In the genomic region with DNA sequence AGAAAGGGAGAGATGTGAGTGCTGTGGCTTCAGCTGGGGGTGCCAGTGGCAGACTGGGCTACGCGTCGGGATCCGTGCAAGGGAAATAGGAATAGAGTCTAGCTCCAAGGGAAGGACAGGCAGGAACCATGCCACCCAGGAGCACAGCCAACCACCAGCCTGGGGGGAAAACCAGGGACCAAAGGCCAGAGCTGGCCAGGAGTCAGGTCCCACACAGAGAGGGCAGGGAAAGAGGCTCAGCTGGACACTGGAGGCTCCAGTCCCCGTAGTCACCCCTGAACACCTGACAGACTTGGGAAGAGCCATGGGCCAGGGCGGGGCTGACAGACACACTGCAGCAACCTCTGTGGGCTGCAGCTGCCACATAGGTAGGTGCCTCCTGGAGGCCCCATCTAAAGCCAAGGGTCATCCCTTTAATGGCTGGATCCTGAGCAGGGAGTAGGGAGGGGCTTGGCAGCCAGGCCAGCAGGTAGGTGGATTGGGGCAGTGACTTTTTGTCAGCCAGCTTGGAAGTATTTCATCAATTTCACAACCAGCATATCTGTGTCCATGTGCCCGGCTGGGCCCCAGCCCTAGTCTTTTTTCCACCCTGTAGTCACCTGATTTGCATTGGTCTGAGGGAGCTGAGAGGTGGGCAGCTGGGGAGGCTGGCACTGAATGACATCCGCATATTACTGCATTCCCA, we compare ENCODE assay signal across 16 cellular contexts.
DNase-seq lines count a peak whose midpoint lies in the region; ATAC-seq, FAIRE-seq and TF ChIP-seq lines count a peak whose summit lies in the region.
"Had no signal": no experiment of that assay in that cellular context is flagged by ENCODE, and none has a peak within 500 bp of the region (broad histone marks: within the 10 kb centered on the region; RNA-seq: fewer than 3 reads in every experiment).

No MANE protein-coding gene starts in this region.

- BruUV-seq in K562 (replicated peaks; lab: Mats Ljungman, UMichigan): no TSS peak

- in situ Hi-C loops in K562 (cut with MboI): loop anchor here (5.0 kb wide), 1 partner anchor 161 kb away; no protein-coding TSS in a partner anchor

- no peaks in the 10 kb centered on the region for H3K36me3 Mint-ChIP-seq in stimulated activated memory B cell treated with anti-CD40 and anti-IgM and Interleukin-4, amounts not matched to agents 10 μg/mL and 1 μg/mL and 100 μg/mL, for 72 hours
- H3K36me3 Mint-ChIP-seq: CD14-positive monocyte; CD8-positive, alpha-beta T cell had no signal

- H3K4me1 ChIP-seq in K562 (replicated peaks in 1 of 2; ENCODE audit: control insufficient read depth in 2 of 2, insufficient read depth in 2 of 2, low read length in 2 of 2) (peaks cover 3 to 4% of the 10 kb centered on the region in 2 experiments; a peak in 3 of 5 replicates), mucosa of descending colon (ENCODE audit: low read depth) (peaks cover 7% of the 10 kb centered on the region)

- H3K9ac ChIP-seq in K562 (ENCODE audit: insufficient read depth in 1 of 2, low read depth in 2 of 2, low read length in 2 of 2): peak overlapping the region in 1 of 2 experiments; percentile 9; a peak in 1 of 4 replicates
- H3K9ac ChIP-seq: GM23248 had no signal

- no peak overlapping the region for H2AFZ ChIP-seq in K562 (ENCODE audit: low read depth, low read length)
- H2AFZ ChIP-seq: GM23248 had no signal

- H3K9me3 ChIP-seq in K562 (replicated peaks; ENCODE audit: control insufficient read depth, insufficient read depth, low read depth, low read length): no peaks in the 10 kb centered on the region
- H3K9me3 ChIP-seq in mucosa of descending colon: no peaks in the 10 kb centered on the region

- no peaks in the 10 kb centered on the region for H4K20me1 ChIP-seq in K562 (replicated peaks; ENCODE audit: control insufficient read depth, insufficient read depth, low read length)

- H3K27ac ChIP-seq in K562 (ENCODE audit: extremely low read depth, low read depth, low read length): no peak overlapping the region
- H3K27ac ChIP-seq: 22Rv1, GM23248 had no signal

- TF ChIP-seq CTCF in K562 (IDR thresholded peaks at IDR 0.05 in 2 of 3, conservative IDR thresholded peaks at IDR 0.05 in 1 of 3; ENCODE audit: insufficient read depth in 2 of 3, low read depth in 1 of 3, low read length in 3 of 3): no peak
- TF ChIP-seq CTCF in mucosa of descending colon (IDR thresholded peaks at IDR 0.05): no peak

- H3K9me3 Mint-ChIP-seq in stimulated activated memory B cell treated with anti-CD40 and anti-IgM and Interleukin-4, amounts not matched to agents 10 μg/mL and 1 μg/mL and 100 μg/mL, for 72 hours: no peaks in the 10 kb centered on the region
- H3K9me3 Mint-ChIP-seq: CD14-positive monocyte, IgD-negative memory B cell had no signal

- no peak overlapping the region for H3K27ac Mint-ChIP-seq in stimulated activated memory B cell treated with anti-CD40 and anti-IgM and Interleukin-4, amounts not matched to agents 10 μg/mL and 1 μg/mL and 100 μg/mL, for 72 hours
- H3K27ac Mint-ChIP-seq: CD14-positive monocyte; CD8-positive, alpha-beta T cell; IgD-negative memory B cell had no signal

- H3K9me1 ChIP-seq in K562 (ENCODE audit: control insufficient read depth, insufficient read depth, low read length): no peaks in the 10 kb centered on the region

- CTCF ChIA-PET in K562 (lab: Yijun Ruan, JAX; ENCODE audit: low intra/inter-chr PET ratio): interaction anchor here (2.0 kb wide), 1 partner anchor 161 kb away, joined by 17 read pairs; no protein-coding TSS in a partner anchor

- H3K27me3 ChIP-seq in K562 (ENCODE audit: control insufficient read depth in 2 of 2, insufficient read depth in 2 of 2, low read length in 2 of 2): peaks cover 0 to 10% of the 10 kb centered on the region in 2 experiments; a peak in 2 of 5 replicates

- peaks cover 21% of the 10 kb centered on the region for H3K27me3 Mint-ChIP-seq in stimulated activated memory B cell treated with anti-CD40 and anti-IgM and Interleukin-4, amounts not matched to agents 10 μg/mL and 1 μg/mL and 100 μg/mL, for 72 hours
- H3K27me3 Mint-ChIP-seq: IgD-negative memory B cell had no signal

- ATAC-seq in K562: no peak
- peak; percentile 13 for ATAC-seq in mucosa of descending colon
- ATAC-seq in stimulated activated memory B cell treated with anti-CD40 and anti-IgM and Interleukin-4, amounts not matched to agents 10 μg/mL and 1 μg/mL and 100 μg/mL, for 72 hours: peak; percentile 44
- ATAC-seq: CD8-positive, alpha-beta T cell had no signal

- FAIRE-seq in K562 (lab: Jason Lieb, UNC): no peak

- peaks cover 6% of the 10 kb centered on the region for H3K4me1 Mint-ChIP-seq in stimulated activated memory B cell treated with anti-CD40 and anti-IgM and Interleukin-4, amounts not matched to agents 10 μg/mL and 1 μg/mL and 100 μg/mL, for 72 hours
- H3K4me1 Mint-ChIP-seq: CD14-positive monocyte, IgD-negative memory B cell had no signal

- no peak overlapping the region for H3K4me3 Mint-ChIP-seq in stimulated activated memory B cell treated with anti-CD40 and anti-IgM and Interleukin-4, amounts not matched to agents 10 μg/mL and 1 μg/mL and 100 μg/mL, for 72 hours
- H3K4me3 Mint-ChIP-seq: CD14-positive monocyte; CD8-positive, alpha-beta T cell; IgD-negative memory B cell had no signal

- intact Hi-C loops in K562 (cut with micrococcal nuclease) (loop anchor here (1.0 kb wide), 1 partner anchor 38 kb away; no protein-coding TSS in a partner anchor), mucosa of descending colon (cut with DNase I, micrococcal nuclease) (no loop called here)

- no peak for TF ChIP-seq EP300 in K562 (IDR thresholded peaks at IDR 0.05; ENCODE audit: low read length)

- TF ChIP-seq POLR2A in K562 (conservative IDR thresholded peaks at IDR 0.05): no peak

- TF ChIP-seq RAD21 in K562 (CRISPR knock-in tag; conservative IDR thresholded peaks at IDR 0.05 in 1 of 2, IDR thresholded peaks at IDR 0.05 in 1 of 2): no peak

- no peak overlapping the region for H3K4me2 ChIP-seq in K562 (ENCODE audit: insufficient read depth, low read length)

- no peak overlapping the region for H3K4me3 ChIP-seq in K562
- H3K4me3 ChIP-seq in mucosa of descending colon: no peak overlapping the region
- H3K4me3 ChIP-seq: GM23248 had no signal

- 45% methylated on average over 8 of the region's 8 CpGs for WGBS in K562 (ENCODE audit: insufficient coverage, low coverage, missing lambda C conversion rate)

- H3K79me2 ChIP-seq in K562 (ENCODE audit: control insufficient read depth, insufficient read depth, low read length): no peaks in the 10 kb centered on the region

- POLR2A ChIA-PET in K562 (lab: Yijun Ruan, JAX): interaction anchor here (1.0 to 1.8 kb wide), 2 partner anchors 9 to 156 kb away, joined by 3 to 5 read pairs; no protein-coding TSS in a partner anchor

- DNase-seq in NCI-H2227 (lab: John Stamatoyannopoulos, UW; ENCODE audit: unreplicated experiment) (peak; percentile 22), NCI-H2227 treated with DMSO at 0.1 percent for 48 hours (lab: John Stamatoyannopoulos, UW) (no peak), K562 (ENCODE audit: extremely low read depth in 1 of 4, low spot score in 3 of 4) (no peak), mucosa of descending colon (no peak), hepatic stellate cell (ENCODE audit: low spot score) (no peak), retina (no peak)
- DNase-seq: CD8-positive, alpha-beta T cell; COR-L47; DMS53; GF-D8; GM23248; H7 had no signal

- H3K36me3 ChIP-seq in K562 (ENCODE audit: control insufficient read depth, insufficient read depth, low read length): no peaks in the 10 kb centered on the region
- no peaks in the 10 kb centered on the region for H3K36me3 ChIP-seq in mucosa of descending colon (ENCODE audit: low read depth)

TF ChIP-seq in K562, 482 proteins besides CTCF, POLR2A, EP300 and RAD21:
- TF ChIP-seq, protein P1, sequence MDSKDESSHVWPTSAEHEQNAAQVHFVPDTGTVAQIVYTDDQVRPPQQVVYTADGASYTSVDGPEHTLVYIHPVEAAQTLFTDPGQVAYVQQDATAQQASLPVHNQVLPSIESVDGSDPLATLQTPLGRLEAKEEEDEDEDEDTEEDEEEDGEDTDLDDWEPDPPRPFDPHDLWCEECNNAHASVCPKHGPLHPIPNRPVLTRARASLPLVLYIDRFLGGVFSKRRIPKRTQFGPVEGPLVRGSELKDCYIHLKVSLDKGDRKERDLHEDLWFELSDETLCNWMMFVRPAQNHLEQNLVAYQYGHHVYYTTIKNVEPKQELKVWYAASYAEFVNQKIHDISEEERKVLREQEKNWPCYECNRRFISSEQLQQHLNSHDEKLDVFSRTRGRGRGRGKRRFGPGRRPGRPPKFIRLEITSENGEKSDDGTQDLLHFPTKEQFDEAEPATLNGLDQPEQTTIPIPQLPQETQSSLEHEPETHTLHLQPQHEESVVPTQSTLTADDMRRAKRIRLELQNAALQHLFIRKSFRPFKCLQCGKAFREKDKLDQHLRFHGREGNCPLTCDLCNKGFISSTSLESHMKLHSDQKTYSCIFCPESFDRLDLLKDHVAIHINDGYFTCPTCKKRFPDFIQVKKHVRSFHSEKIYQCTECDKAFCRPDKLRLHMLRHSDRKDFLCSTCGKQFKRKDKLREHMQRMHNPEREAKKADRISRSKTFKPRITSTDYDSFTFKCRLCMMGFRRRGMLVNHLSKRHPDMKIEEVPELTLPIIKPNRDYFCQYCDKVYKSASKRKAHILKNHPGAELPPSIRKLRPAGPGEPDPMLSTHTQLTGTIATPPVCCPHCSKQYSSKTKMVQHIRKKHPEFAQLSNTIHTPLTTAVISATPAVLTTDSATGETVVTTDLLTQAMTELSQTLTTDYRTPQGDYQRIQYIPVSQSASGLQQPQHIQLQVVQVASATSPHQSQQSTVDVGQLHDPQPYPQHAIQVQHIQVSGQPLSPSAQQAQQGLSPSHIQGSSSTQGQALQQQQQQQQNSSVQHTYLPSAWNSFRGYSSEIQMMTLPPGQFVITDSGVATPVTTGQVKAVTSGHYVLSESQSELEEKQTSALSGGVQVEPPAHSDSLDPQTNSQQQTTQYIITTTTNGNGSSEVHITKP (IDR thresholded peaks at IDR 0.05; ENCODE audit: partially characterized antibody): peak; percentile 55
- TF ChIP-seq ZFX (CRISPR knock-in tag; IDR thresholded peaks at IDR 0.05): no peak
